Comparison of ENCODE assay signal across 1 cellular context in genomic region chr16:81140930-81141780, GRCh38.
TF ChIP-seq lines count a peak whose summit lies in the region.

No MANE protein-coding gene starts in this region.

TF ChIP-seq in K562, 482 proteins besides CTCF, POLR2A, EP300 and RAD21 (continued from another document):
- TF ChIP-seq ATF6 (CRISPR knock-in tag; IDR thresholded peaks at IDR 0.05) (no peak), ZNF316 (IDR thresholded peaks at IDR 0.05) (peak; percentile 85), SNAPC5 (CRISPR knock-in tag; IDR thresholded peaks at IDR 0.05) (no peak), ZNF518B (CRISPR knock-in tag; IDR thresholded peaks at IDR 0.05) (no peak), HDAC1 (IDR thresholded peaks at IDR 0.05) (no peak), ZNF584 (CRISPR knock-in tag; IDR thresholded peaks at IDR 0.05; ENCODE audit: low read depth) (no peak), TBL1XR1 (IDR thresholded peaks at IDR 0.05; ENCODE audit: low read length in 2 of 2) (no peak), NRF1 (conservative IDR thresholded peaks at IDR 0.05 in 1 of 2, IDR thresholded peaks at IDR 0.05 in 1 of 2) (peak; percentile 73 to 78), KHSRP (IDR thresholded peaks at IDR 0.05) (no peak), PRPF4 (IDR thresholded peaks at IDR 0.05; ENCODE audit: insufficient read depth, low read depth, low read length, poor library complexity, severe bottlenecking) (no peak), MIER1 (IDR thresholded peaks at IDR 0.05; ENCODE audit: low read depth) (0 out of 2 replicates have a peak, but pooled peaks have one; percentile 50), BHLHE40 (IDR thresholded peaks at IDR 0.05; ENCODE audit: low read length) (no peak), NCOA4 (IDR thresholded peaks at IDR 0.05; ENCODE audit: partially characterized antibody) (no peak), TAF7 (tag; IDR thresholded peaks at IDR 0.05) (no peak), ZNF507 (tag; conservative IDR thresholded peaks at IDR 0.05) (no peak), NELFE (IDR thresholded peaks at IDR 0.05; ENCODE audit: insufficient read depth, insufficient read length) (no peak), CBFA2T2 (conservative IDR thresholded peaks at IDR 0.05) (no peak), ZNF780A (CRISPR knock-in tag; IDR thresholded peaks at IDR 0.05) (no peak), TFAP4 (CRISPR knock-in tag; IDR thresholded peaks at IDR 0.05; ENCODE audit: borderline replicate concordance) (peak; percentile 57; the same call in 1 of the 2 replicates), HCFC1 (IDR thresholded peaks at IDR 0.05; ENCODE audit: low read depth, low read length) (no peak), PTBP1 (IDR thresholded peaks at IDR 0.05; ENCODE audit: low read depth, low read length) (no peak), ZFX (CRISPR knock-in tag; IDR thresholded peaks at IDR 0.05) (no peak), RBM25 (IDR thresholded peaks at IDR 0.05; ENCODE audit: low read depth, low read length, severe bottlenecking) (peak; percentile 54), HNRNPH1 (optimal IDR thresholded peaks at IDR 0.05; ENCODE audit: low read depth, low read length) (no peak), BCOR (IDR thresholded peaks at IDR 0.05) (peak; percentile 76), DACH1 (IDR thresholded peaks at IDR 0.05; ENCODE audit: partially characterized antibody) (peak; percentile 8), ZC3H11A (IDR thresholded peaks at IDR 0.05; ENCODE audit: low read depth, low read length) (no peak), MAFG (tag; conservative IDR thresholded peaks at IDR 0.05) (peak; percentile 80), MGA (IDR thresholded peaks at IDR 0.05) (no peak), SUPT5H (IDR thresholded peaks at IDR 0.05) (no peak), NFE2 (IDR thresholded peaks at IDR 0.05; ENCODE audit: low read depth) (peak; percentile 97), ILF3 (IDR thresholded peaks at IDR 0.05; ENCODE audit: borderline replicate concordance) (no peak), ZBTB43 (CRISPR knock-in tag; IDR thresholded peaks at IDR 0.05) (no peak), POLR3A (IDR thresholded peaks at IDR 0.05; ENCODE audit: borderline replicate concordance, extremely low read depth, insufficient read depth, insufficient read length) (no peak), KLF10 (CRISPR knock-in tag; IDR thresholded peaks at IDR 0.05) (no peak)
- TF ChIP-seq, protein P1, sequence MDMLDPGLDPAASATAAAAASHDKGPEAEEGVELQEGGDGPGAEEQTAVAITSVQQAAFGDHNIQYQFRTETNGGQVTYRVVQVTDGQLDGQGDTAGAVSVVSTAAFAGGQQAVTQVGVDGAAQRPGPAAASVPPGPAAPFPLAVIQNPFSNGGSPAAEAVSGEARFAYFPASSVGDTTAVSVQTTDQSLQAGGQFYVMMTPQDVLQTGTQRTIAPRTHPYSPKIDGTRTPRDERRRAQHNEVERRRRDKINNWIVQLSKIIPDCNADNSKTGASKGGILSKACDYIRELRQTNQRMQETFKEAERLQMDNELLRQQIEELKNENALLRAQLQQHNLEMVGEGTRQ (CRISPR knock-in tag; IDR thresholded peaks at IDR 0.05) = no peak
- TF ChIP-seq, protein P2, sequence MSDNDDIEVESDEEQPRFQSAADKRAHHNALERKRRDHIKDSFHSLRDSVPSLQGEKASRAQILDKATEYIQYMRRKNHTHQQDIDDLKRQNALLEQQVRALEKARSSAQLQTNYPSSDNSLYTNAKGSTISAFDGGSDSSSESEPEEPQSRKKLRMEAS (CRISPR knock-in tag; IDR thresholded peaks at IDR 0.05) = peak; percentile 22; the same call in 1 of the 2 replicates
